1 cellular context compared by ENCODE assay signal in the genomic region with DNA sequence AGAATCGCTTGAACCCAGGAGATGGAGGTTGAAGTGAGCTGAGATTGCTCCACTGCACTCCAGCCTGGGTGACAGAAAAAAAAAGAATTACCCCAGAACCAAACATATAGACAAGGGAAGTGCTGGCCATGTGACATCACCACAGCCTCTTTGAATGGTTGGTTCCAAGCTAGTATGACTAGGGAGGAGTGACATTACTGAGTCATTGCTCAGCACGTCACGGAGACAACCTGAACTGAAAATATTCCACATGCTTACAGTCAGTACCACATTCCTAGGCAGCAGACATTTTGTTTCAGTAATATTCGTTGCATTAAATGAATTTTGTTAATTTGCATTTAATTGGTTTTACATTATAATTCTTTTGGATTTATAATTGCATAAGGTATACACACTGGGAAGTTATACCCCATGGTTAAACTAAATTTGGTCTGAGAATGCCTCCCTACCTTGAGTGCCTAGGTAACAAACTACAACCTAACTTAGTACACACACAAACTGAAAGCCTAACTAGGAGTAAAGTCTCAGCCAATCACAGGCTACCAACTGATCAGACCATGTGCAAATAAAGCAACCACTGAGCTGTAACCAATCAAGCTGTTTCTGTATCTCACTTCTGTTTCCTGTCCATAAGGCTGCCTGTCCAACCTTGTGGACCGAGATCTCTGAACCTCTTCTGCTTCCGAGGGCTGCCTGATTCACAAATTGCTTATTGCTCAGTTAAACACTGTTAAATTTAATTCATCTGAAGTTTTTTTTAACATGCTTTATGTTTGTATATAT.
A peak's percentile ranks its signal among the peaks of the same experiment; 100 is the strongest.
TF ChIP-seq lines count a peak whose summit lies in the region.

No MANE protein-coding gene starts in this region.

TF ChIP-seq in IMR-90, 13 proteins besides CTCF, POLR2A, EP300 and RAD21 (continued from another document):
- TF ChIP-seq, protein P1, sequence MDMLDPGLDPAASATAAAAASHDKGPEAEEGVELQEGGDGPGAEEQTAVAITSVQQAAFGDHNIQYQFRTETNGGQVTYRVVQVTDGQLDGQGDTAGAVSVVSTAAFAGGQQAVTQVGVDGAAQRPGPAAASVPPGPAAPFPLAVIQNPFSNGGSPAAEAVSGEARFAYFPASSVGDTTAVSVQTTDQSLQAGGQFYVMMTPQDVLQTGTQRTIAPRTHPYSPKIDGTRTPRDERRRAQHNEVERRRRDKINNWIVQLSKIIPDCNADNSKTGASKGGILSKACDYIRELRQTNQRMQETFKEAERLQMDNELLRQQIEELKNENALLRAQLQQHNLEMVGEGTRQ (IDR thresholded peaks at IDR 0.05; ENCODE audit: low read depth, low read length), result peak; percentile 42
